In the genomic region with DNA sequence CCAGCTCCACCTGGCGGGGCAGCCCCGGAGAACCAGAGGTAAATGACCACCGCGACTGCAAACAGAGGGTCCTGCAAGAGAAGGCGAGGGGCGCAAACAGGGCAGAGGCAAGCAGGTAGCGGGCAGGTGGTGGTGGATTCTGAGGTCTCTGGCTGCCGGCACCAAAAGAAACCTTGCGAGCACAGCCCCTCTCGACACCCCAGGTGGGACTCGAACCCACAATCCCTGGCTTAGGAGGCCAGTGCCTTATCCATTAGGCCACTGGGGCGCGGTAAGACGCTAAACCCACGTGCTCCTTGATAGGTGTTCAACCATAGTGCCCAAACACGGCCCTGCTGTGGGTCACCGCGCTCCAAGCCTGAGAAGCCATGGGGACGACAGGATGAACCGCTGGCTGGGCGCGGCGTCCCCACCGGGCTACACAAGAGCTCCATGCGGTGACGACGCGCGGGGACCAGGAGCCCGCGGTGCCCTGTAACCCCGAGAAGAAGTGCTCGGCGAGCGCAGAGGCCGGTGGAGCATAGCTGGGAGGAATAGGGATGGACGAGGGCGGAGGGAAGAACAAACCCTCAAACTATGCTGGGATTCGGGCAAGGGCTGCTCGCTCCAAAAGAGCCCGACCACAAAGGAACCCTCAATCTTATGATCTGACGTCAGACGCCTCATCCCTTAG, we compare ENCODE assay signal across 8 cellular contexts. TPM values are rescaled to one million over a fixed set of nuclear protein-coding genes. Genes with fewer than 3 reads are reported as not detected.
DNase-seq lines count a peak whose midpoint lies in the region; ATAC-seq and TF ChIP-seq lines count a peak whose summit lies in the region.

No MANE protein-coding gene starts in this region.

- H3K9ac ChIP-seq in ES-I3 (ENCODE audit: low read depth, low read length), result peak overlapping the region; percentile 93

- WGBS in adipose tissue, 3 donors, result 0 to 2% (median 1%) methylated on average over 43 of the region's 43 CpGs
- 1 to 2% methylated on average over 43 of the region's 43 CpGs for WGBS in heart right ventricle, 2 donors
- 2 to 3% methylated on average over 41 to 43 of the region's 43 CpGs for WGBS in tibial nerve, 2 donors

- DNase-seq in NCI-H1436 (lab: John Stamatoyannopoulos, UW) (peak; percentile 92), T follicular helper cell (ENCODE audit: low read depth) (peak; percentile 55), heart right ventricle (peak; percentile 81 to 90), pons (ENCODE audit: low spot score) (peak; percentile 86), tibial nerve (ENCODE audit: low spot score in 2 of 2) (peak; percentile 87 to 95)

- H3K9me3 ChIP-seq in ES-I3 (ENCODE audit: control insufficient read depth, insufficient read depth, low read length), result peaks cover 12% of the 10 kb centered on the region
- H3K9me3 ChIP-seq in heart right ventricle, result peaks cover 0 to 13% (median 0%) of the 10 kb centered on the region in 11 donors
- peaks cover 0 to 2% (median 0%) of the 10 kb centered on the region in 4 donors for H3K9me3 ChIP-seq in tibial nerve

- intact Hi-C loops in heart right ventricle (cut with DNase I), result loop anchor here in 3 of 10 donors (5.0 to 10.0 kb wide), 3 partner anchors 50 to 72 kb away; a partner anchor contains a TSS

- H3K27me3 ChIP-seq in heart right ventricle, result no peaks in the 10 kb centered on the region
- no peaks in the 10 kb centered on the region for H3K27me3 ChIP-seq in tibial nerve

- TF ChIP-seq POLR2A in tibial nerve (IDR thresholded peaks at IDR 0.05), result no peak

- TF ChIP-seq EP300 in tibial nerve (IDR thresholded peaks at IDR 0.05), result peak in 1 of 2 donors; percentile 17

- H3K36me3 ChIP-seq in ES-I3 (ENCODE audit: insufficient read depth, low read length), result 0 out of 2 replicates have a peak, but pooled peaks cover 6% of the 10 kb centered on the region
- peaks cover 0 to 19% (median 6%) of the 10 kb centered on the region in 9 donors for H3K36me3 ChIP-seq in heart right ventricle
- peaks cover 0 to 18% (median 8%) of the 10 kb centered on the region in 3 donors for H3K36me3 ChIP-seq in tibial nerve

- peak; percentile 46 for ATAC-seq in HG02588 (IDR thresholded peaks at IDR 0.05; ENCODE audit: unreplicated experiment)
- ATAC-seq in heart right ventricle, result peak; percentile 68 to 87 (median 80)

- H3K4me3 ChIP-seq in heart right ventricle (peak overlapping the region; percentile 46 to 72 (median 66)), tibial nerve (peak overlapping the region; percentile 67 to 78 (median 72))

- H3K4me1 ChIP-seq in ES-I3 (ENCODE audit: insufficient read depth, low read length) (peaks cover 5% of the 10 kb centered on the region; the same call in 1 of the 2 replicates), heart right ventricle (peaks cover 0 to 54% (median 44%) of the 10 kb centered on the region in 9 donors), tibial nerve (peaks cover 0 to 32% (median 17%) of the 10 kb centered on the region in 4 donors)

- TF ChIP-seq CTCF in heart right ventricle (IDR thresholded peaks at IDR 0.05), result peak in 1 of 9 donors; percentile 8
- TF ChIP-seq CTCF in tibial nerve (IDR thresholded peaks at IDR 0.05), result peak in 2 of 5 experiments; percentile 25 to 52

- H3K27ac ChIP-seq in adipose tissue (ENCODE audit: low read depth, low read length) (peak overlapping the region; percentile 80), heart right ventricle (peak overlapping the region; percentile 8 to 90 (median 84)), tibial nerve (peak overlapping the region; percentile 87 to 97 (median 94))

RNA-seq across cellular contexts. Expression of a gene that starts 12.4 kb away (rescaled TPM):
- polyA plus RNA-seq in adipose tissue (100 to 1,000 TPM; 180 to 535 (median 429) TPM), heart right ventricle (1,000 to 10,000 TPM in 1 of 2 donors, 100 to 1,000 TPM in 1; 870 to 2,296 TPM)
- total RNA-seq in heart right ventricle (1,000 to 10,000 TPM in 1 of 10 donors, 100 to 1,000 TPM in 9; 678 to 1,003 (median 867) TPM), tibial nerve (100 to 1,000 TPM; 171 to 241 (median 220) TPM)

RNA-seq across cellular contexts. Expression of a gene that starts 12.7 kb away (rescaled TPM):
- polyA plus RNA-seq in adipose tissue, result 10 to 100 TPM in 2 of 3 donors, 1 to 10 TPM in 1; 8.4 to 31.6 (median 23.7) TPM
- total RNA-seq in heart right ventricle, result 10 to 100 TPM; 19.6 to 41.1 (median 29.6) TPM
- 10 to 100 TPM; 11.8 to 19.2 TPM for polyA plus RNA-seq in heart right ventricle
- 10 to 100 TPM; 24.9 to 33.5 (median 32.6) TPM for total RNA-seq in tibial nerve

RNA-seq across cellular contexts. Expression of a gene that starts 21.9 kb away (rescaled TPM):
- 10 to 100 TPM; 27.7 to 43.5 (median 39.3) TPM for polyA plus RNA-seq in adipose tissue
- total RNA-seq in heart right ventricle, result 10 to 100 TPM; 43.7 to 64.1 (median 51.7) TPM
- 10 to 100 TPM; 71.8 to 72.3 TPM for polyA plus RNA-seq in heart right ventricle
- 10 to 100 TPM; 32.1 to 51.9 (median 46.0) TPM for total RNA-seq in tibial nerve

RNA-seq across cellular contexts. Expression of a gene that starts 46.9 kb away (rescaled TPM):
- polyA plus RNA-seq in adipose tissue (10 to 100 TPM in 1 of 3 donors, 1 to 10 TPM in 2; 1.9 to 10.6 (median 7.0) TPM), heart right ventricle (10 to 100 TPM in 1 of 2 donors, 1 to 10 TPM in 1; 8.5 to 11.9 TPM)
- total RNA-seq in heart right ventricle (10 to 100 TPM; 10.8 to 25.3 (median 16.3) TPM), tibial nerve (10 to 100 TPM; 10.7 to 19.2 (median 13.9) TPM)

RNA-seq across cellular contexts. Expression of a gene that starts 53.4 kb away (rescaled TPM):
- polyA plus RNA-seq in adipose tissue (1 to 10 TPM; 2.0 to 7.1 (median 5.6) TPM), heart right ventricle (10 to 100 TPM in 1 of 2 donors, 1 to 10 TPM in 1; 3.6 to 12.4 TPM)
- total RNA-seq in heart right ventricle (10 to 100 TPM in 8 of 10 donors, 1 to 10 TPM in 2; 7.5 to 17.4 (median 11.9) TPM), tibial nerve (10 to 100 TPM in 1 of 4 donors, 1 to 10 TPM in 3; 4.6 to 27.9 (median 7.7) TPM)

Comparison
In these comparisons a context has a peak if more than half of its experiments do, and no peak if none do; other contexts are left out.
1. Peak in every context shown above with its lines: DNase-seq, ATAC-seq, H3K4me3 ChIP-seq and H3K27ac ChIP-seq.